8 cellular contexts compared by ENCODE assay signal in the genomic region with DNA sequence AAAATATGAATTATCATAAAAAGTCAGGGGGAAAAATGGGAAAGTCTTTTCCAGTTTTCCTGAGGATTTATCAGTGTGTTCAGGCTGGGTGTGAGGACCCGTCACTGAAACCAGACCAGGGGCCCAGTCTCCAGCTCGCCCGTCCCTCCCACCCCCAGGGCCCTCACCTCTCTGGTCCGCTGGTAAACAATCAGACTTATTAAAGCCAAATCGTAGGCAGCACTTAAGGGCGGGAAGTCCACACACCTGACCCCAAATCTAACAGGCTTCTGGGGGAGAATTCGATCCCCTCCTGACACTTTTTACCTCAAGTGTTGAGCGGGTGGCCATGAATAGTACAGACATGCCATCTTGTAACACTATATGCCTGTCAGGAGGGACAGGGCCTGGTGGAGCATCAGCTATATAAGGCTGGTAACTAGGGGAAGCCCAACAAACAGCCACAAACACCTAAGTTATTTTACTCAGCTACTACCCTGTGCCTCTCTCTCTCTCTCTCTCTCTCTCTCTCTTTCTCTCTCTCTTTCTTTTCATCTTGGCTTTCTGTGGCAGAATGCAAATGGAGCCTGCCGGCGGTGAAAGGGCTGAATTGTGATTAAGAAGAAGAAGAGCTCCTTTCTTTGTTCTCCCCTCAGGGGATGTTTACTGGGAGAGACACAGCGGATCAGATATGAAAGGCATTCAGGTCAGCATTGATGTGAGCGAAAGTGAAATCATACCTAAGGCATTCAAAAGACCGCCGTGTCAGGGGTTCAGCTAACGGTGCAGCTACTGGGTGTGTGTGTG. TPM values are rescaled to one million over a fixed set of nuclear protein-coding genes. Genes with fewer than 3 reads are reported as not detected.
A peak's percentile ranks its signal among the peaks of the same experiment; 100 is the strongest.
DNase-seq lines count a peak whose midpoint lies in the region; ATAC-seq lines count a peak whose summit lies in the region.

No MANE protein-coding gene starts in this region.

- in situ Hi-C loops in SK-MEL-5 (cut with HindIII; ENCODE audit: low pct_unique_long_range_greater_than_20kb, low sequenced_read_pairs) = loop anchor here (25.0 kb wide), 1 partner anchor 427 kb away; no protein-coding TSS in a partner anchor

- H3K9me3 ChIP-seq in neuron (ENCODE audit: low read length) = no peaks in the 10 kb centered on the region

- peaks cover 98% of the 10 kb centered on the region for H3K4me1 ChIP-seq in neuron (ENCODE audit: insufficient read depth, low read length)

- peaks cover 12% of the 10 kb centered on the region for H3K36me3 ChIP-seq in neuron (ENCODE audit: insufficient read depth, low read length)

- no peaks in the 10 kb centered on the region for H3K27me3 ChIP-seq in neuron (ENCODE audit: insufficient read depth, low read length)

- ATAC-seq in HG02943 (IDR thresholded peaks at IDR 0.05; ENCODE audit: low read depth, unreplicated experiment) = peak; percentile 56

- peak overlapping the region; percentile 26 for H3K4me3 ChIP-seq in neuron (ENCODE audit: low read length)

- DNase-seq in activated gamma-delta T cell treated with Interleukin-2 at 50 U/mL for 16 hours = peak; percentile 40
- no peak for DNase-seq in activated gamma-delta T cell (lab: John Stamatoyannopoulos, UW)
- DNase-seq in SK-MEL-5 (ENCODE audit: low read depth, low spot score) = peak; percentile 98
- DNase-seq in fibroblast of gingiva (ENCODE audit: low read depth) = peak; percentile 82
- no peak for DNase-seq in occipital lobe (lab: John Stamatoyannopoulos, UW)
- DNase-seq in NCI-H2196 treated with DMSO at 0.1 percent for 48 hours (lab: John Stamatoyannopoulos, UW; ENCODE audit: unreplicated experiment) = no peak

- no peak overlapping the region for H2AFZ ChIP-seq in neuron (ENCODE audit: low read depth, low read length)

RNA-seq across cellular contexts. Expression of gene ZEB2, which starts 9.5 kb away (rescaled TPM):
- total RNA-seq in SK-MEL-5 (2014; rRNA removed; shearing (Covaris generic)) = 71.9 and 85.0 TPM in 2 replicates
- 32.1 and 53.9 TPM in 2 replicates for polyA plus RNA-seq in SK-MEL-5 (2015; cell fraction: cytosol; rRNA removed)
- polyA plus RNA-seq in SK-MEL-5 (2015; cell fraction: nucleus; rRNA removed) = 45.6 and 57.5 TPM in 2 replicates
- 430 TPM for total RNA-seq in occipital lobe

Comparison
In these comparisons a context has a peak if more than half of its experiments do, and no peak if none do; other contexts are left out.
1. DNase-seq: peak in activated gamma-delta T cell treated with Interleukin-2 at 50 U/mL for 16 hours (single experiment), SK-MEL-5 (single experiment) and fibroblast of gingiva (single experiment); none in activated gamma-delta T cell (single experiment), occipital lobe (single experiment) and NCI-H2196 treated with DMSO at 0.1 percent for 48 hours (single experiment).